ENCODE assay signal across 15 cellular contexts in the genomic region with DNA sequence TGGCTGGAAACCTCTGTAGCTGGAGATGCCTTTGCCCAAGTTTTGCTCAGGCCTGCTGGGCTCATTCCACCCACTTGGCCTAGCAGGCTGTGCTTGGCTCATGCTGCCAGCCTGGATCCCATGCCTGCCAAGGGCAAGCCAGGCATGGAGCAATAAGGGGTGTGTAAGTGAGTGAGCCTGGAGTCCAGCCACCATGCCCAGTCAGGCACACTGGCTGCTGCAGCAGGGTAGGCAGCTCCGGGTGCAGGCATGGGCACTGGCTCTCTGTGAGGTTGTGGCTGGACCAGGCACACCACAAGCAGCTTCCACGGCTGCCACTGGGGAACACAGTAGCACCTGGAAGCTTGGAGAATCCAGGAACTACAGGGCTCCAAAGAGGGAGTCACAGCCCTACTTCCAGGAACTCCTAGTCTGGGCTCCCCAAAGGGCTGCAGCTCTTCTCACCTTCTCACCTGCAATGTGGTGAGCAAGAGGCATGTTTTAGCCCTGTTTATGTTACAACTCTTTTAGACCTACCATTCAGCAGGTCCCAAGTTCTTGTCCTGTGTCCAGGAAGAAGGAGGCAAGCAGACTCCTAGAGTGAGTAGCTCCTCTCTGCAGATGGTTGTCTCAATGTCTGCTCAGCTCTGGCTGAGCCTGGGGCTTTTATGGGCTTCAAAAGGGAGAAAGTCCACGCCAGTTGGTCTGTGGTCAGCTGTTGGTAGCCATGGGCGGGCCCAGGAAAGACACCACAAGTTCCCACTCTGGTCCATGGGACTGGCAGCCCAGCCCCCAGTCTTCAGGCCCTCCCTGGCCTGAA.
DNase-seq lines count a peak whose midpoint lies in the region; ATAC-seq and TF ChIP-seq lines count a peak whose summit lies in the region.
"Had no signal": no experiment of that assay in that cellular context is flagged by ENCODE, and none has a peak within 500 bp of the region (broad histone marks: within the 10 kb centered on the region; RNA-seq: fewer than 3 reads in every experiment).

No MANE protein-coding gene starts in this region.

- TF ChIP-seq CTCF in glutamatergic neuron (IDR thresholded peaks at IDR 0.05; ENCODE audit: partially characterized antibody, unreplicated experiment) = no peak

- no peaks in the 10 kb centered on the region for H3K4me1 Mint-ChIP-seq in glutamatergic neuron (ENCODE audit: low read depth, unreplicated experiment)
- H3K4me1 Mint-ChIP-seq: B cell had no signal

- H3K27ac Mint-ChIP-seq in glutamatergic neuron (ENCODE audit: unreplicated experiment) = no peak overlapping the region
- H3K27ac Mint-ChIP-seq: B cell had no signal

- DNase-seq in NCI-H446 (lab: John Stamatoyannopoulos, UW) (peak; percentile 37 to 77), mesenteric fat pad (ENCODE audit: low spot score) (peak; percentile 83), substantia nigra (lab: John Stamatoyannopoulos, UW) (peak in 31 of 49 donors; percentile 9 to 73 (median 38)), HEK293T (ENCODE audit: extremely low spot score) (no peak), glutamatergic neuron (no peak), DMS 273 (lab: John Stamatoyannopoulos, UW; ENCODE audit: unreplicated experiment) (no peak)
- no peak for DNase-seq in stimulated activated CD4-positive, alpha-beta T cell treated with anti-CD3 and anti-CD28 coated beads, Interleukin-1b, Interleukin-23, amount 100 ng/mL, for 48 hours
- DNase-seq: activated CD8-positive, alpha-beta memory T cell treated with anti-CD3 and anti-CD28 coated beads, Interleukin-2, amount 50 U/mL, for 4 hours; effector CD8-positive, alpha-beta T cell; GOT3; MM.1S; SK-N-SH; WERI-Rb-1 had no signal

- ATAC-seq in esophagus mucosa = peak; percentile 88

- no peak overlapping the region for H3K27ac ChIP-seq in substantia nigra (ENCODE audit: low read depth, low read length, poor library complexity, severe bottlenecking)
- H3K27ac ChIP-seq: WERI-Rb-1 had no signal

- CTCF ChIA-PET in HEK293T (lab: Yijun Ruan, JAX) = no interaction called here

- H3K36me3 Mint-ChIP-seq in glutamatergic neuron (ENCODE audit: unreplicated experiment) = peaks cover 19% of the 10 kb centered on the region

- peaks cover 3% of the 10 kb centered on the region for H3K27me3 Mint-ChIP-seq in glutamatergic neuron (ENCODE audit: unreplicated experiment)
- H3K27me3 Mint-ChIP-seq: B cell had no signal

- POLR2A ChIA-PET in HEK293T (lab: Yijun Ruan, JAX) = no interaction called here

- H3K4me3 Mint-ChIP-seq in glutamatergic neuron (ENCODE audit: unreplicated experiment) = no peak overlapping the region
- H3K4me3 Mint-ChIP-seq: B cell had no signal

- H3K9me3 Mint-ChIP-seq in glutamatergic neuron (ENCODE audit: unreplicated experiment) = peaks cover 15% of the 10 kb centered on the region

TF ChIP-seq in HEK293T, 16 proteins besides CTCF, POLR2A, EP300 and RAD21:
- no peak for TF ChIP-seq LEF1 (IDR thresholded peaks at IDR 0.05; ENCODE audit: borderline replicate concordance)
- no peak for TF ChIP-seq FOXK2 (IDR thresholded peaks at IDR 0.05)
- no peak for TF ChIP-seq FOXM1 (IDR thresholded peaks at IDR 0.05; ENCODE audit: borderline replicate concordance)
- no peak for TF ChIP-seq NFRKB (IDR thresholded peaks at IDR 0.05)
- no peak for TF ChIP-seq HDGF (IDR thresholded peaks at IDR 0.05; ENCODE audit: borderline replicate concordance)
- TF ChIP-seq ZNF384 (IDR thresholded peaks at IDR 0.05) = no peak
- no peak for TF ChIP-seq SUZ12 (IDR thresholded peaks at IDR 0.05)
- no peak for TF ChIP-seq ARNT (IDR thresholded peaks at IDR 0.05)
- TF ChIP-seq CTBP1 (IDR thresholded peaks at IDR 0.05; ENCODE audit: borderline replicate concordance) = no peak
- TF ChIP-seq SP1 (IDR thresholded peaks at IDR 0.05) = no peak

Comparison
In these comparisons a context has a peak if more than half of its experiments do, and no peak if none do; other contexts are left out.
1. DNase-seq: peak in NCI-H446 (2 of 2), mesenteric fat pad (single experiment) and substantia nigra (31 of 49); none in HEK293T (single experiment), glutamatergic neuron (single experiment), DMS 273 (single experiment) and stimulated activated CD4-positive, alpha-beta T cell treated with anti-CD3 and anti-CD28 coated beads, Interleukin-1b, Interleukin-23, amount 100 ng/mL, for 48 hours (single experiment).